ENCODE assay signal across 1 cellular context in the genomic region with DNA sequence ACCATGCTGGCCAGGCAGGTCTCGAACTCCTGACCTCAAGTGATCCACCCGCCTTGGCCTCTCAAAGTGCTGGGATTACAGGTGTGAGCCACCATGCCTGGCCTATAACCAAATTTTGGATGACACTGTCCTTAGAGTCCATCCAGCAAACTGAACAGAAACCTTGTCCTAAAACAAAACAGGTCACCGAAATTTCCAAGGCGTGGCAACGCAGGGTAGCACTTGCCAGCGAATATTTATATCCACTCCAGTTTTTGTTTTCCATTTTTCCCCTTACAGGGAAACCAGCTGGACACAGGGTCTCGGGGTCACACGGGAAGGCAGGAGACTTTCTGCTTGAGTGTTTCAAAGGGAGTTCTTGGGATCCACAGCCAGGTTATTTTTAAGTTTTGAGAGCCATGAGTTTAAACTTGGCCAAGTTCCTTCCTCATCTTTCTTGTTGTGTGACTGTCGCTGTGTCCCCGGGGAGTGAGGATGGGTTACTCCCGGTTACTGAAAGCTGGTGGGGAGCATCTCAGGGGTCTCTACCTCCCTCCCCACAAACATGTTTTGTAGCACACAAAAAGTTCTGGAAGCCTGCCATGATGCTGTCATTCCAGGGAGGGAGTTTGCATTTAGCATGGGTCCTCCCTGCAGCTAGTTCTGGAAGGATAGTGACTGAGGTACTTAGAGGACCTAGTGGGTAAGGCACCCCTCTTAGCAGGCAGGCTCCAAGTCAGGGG.
TF ChIP-seq lines count a peak whose summit lies in the region.

No MANE protein-coding gene starts in this region.

TF ChIP-seq in A549, 52 proteins besides CTCF, POLR2A, EP300 and RAD21 (continued from another document):
- no peak for TF ChIP-seq CBX2 (IDR thresholded peaks at IDR 0.05; ENCODE audit: borderline replicate concordance, low read depth)
